1 cellular context compared by ENCODE assay signal in the genomic region with DNA sequence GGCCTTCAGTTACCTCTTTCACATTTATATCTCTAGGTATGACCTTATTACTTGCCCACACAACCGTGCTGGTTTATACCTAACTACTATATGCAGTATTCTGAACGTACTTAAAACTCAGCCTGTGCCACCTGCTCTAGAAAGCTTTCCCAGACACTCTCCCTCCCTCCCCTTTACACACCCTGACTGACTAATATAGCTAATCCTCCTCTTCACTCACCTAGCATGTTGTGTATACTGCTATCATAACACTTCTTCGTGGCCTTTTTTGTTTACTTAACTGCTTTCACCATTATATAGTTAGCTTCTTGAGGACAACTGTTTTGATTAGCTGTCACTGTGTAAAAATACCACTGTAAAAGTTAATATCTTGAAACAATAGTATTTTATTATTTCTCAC.
TF ChIP-seq lines count a peak whose summit lies in the region.

No MANE protein-coding gene starts in this region.

TF ChIP-seq in WTC11, 78 proteins besides CTCF, POLR2A, EP300 and RAD21 (continued from another document):
- TF ChIP-seq, protein P1, sequence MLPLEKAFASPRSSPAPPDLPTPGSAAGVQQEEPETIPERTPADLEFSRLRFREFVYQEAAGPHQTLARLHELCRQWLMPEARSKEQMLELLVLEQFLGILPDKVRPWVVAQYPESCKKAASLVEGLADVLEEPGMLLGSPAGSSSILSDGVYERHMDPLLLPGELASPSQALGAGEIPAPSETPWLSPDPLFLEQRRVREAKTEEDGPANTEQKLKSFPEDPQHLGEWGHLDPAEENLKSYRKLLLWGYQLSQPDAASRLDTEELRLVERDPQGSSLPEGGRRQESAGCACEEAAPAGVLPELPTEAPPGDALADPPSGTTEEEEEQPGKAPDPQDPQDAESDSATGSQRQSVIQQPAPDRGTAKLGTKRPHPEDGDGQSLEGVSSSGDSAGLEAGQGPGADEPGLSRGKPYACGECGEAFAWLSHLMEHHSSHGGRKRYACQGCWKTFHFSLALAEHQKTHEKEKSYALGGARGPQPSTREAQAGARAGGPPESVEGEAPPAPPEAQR (CRISPR knock-in tag; IDR thresholded peaks at IDR 0.05) = no peak
- TF ChIP-seq ZNF219 (CRISPR knock-in tag; IDR thresholded peaks at IDR 0.05; ENCODE audit: borderline replicate concordance) (no peak), TEAD1 (CRISPR knock-in tag; IDR thresholded peaks at IDR 0.05) (no peak)
TF ChIP-seq in WTC11: peak in this region for 0.
